11 cellular contexts compared by ENCODE assay signal in the genomic region with DNA sequence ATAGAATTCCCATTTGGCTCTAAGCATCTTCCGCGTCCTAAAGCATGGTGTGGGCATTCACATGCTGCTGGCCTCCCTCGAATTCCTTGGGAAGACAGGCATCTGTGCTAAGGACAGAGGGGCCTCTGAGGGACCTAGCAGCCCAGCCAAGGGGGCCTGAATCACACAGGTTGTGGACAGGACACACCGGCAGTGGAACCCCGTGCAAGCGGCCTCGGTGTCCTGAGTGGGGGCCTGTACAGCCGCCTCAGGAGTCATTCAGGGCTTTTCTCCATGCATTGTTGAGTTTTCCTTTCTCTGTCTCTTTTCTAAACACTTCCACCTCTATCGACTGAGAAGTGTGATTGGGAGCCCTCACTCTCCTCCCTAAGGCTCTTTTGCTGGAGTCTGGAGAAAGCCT. TPM values are rescaled to one million over a fixed set of nuclear protein-coding genes. Genes with fewer than 3 reads are reported as not detected.
"Had no signal": no experiment of that assay in that cellular context is flagged by ENCODE, and none has a peak within 500 bp of the region (broad histone marks: within the 10 kb centered on the region; RNA-seq: fewer than 3 reads in every experiment).

No MANE protein-coding gene starts in this region.

- H3K9me3 ChIP-seq: HAP-1 had no signal

- H3K4me3 ChIP-seq: HAP-1 had no signal

- H3K9me3 Mint-ChIP-seq: HFFc6 had no signal

- DNase-seq: GOT3, H7, HFFc6, KBM-7 had no signal

- H3K36me3 ChIP-seq: HAP-1 had no signal

- H3K27ac Mint-ChIP-seq: HFFc6, IgD-negative memory B cell had no signal

- H3K27ac ChIP-seq: HL-60 had no signal

- H3K4me3 Mint-ChIP-seq: HFFc6, IgD-negative memory B cell had no signal

- H3K4me1 Mint-ChIP-seq: IgD-negative memory B cell had no signal

- ATAC-seq: HCT116 had no signal

RNA-seq across cellular contexts. Expression of a gene that starts 44.3 kb away (rescaled TPM):
- total RNA-seq: H4, H7, HepG2, HFFc6, HT1080 had no signal
